In genomic region chr1:204288061-204288588, GRCh38 we compare ENCODE assay signal across 8 cellular contexts.
DNase-seq lines count a peak whose midpoint lies in the region; ATAC-seq and TF ChIP-seq lines count a peak whose summit lies in the region.

No MANE protein-coding gene starts in this region.

- peak overlapping the region; percentile 40 to 95 for H3K27ac Mint-ChIP-seq in T-cell

- no peaks in the 10 kb centered on the region for H3K36me3 Mint-ChIP-seq in T-cell

- no peaks in the 10 kb centered on the region for H3K36me3 ChIP-seq in thyroid gland

- no peaks in the 10 kb centered on the region for H3K4me1 ChIP-seq in thyroid gland

- POLR2A ChIA-PET in T-cell (lab: Charles Lee), result no interaction called here

- CTCF ChIA-PET in T-cell (lab: Charles Lee), result no interaction called here

- peak overlapping the region in 1 of 3 donors; percentile 82 for H3K4me3 Mint-ChIP-seq in T-cell

- H3K4me1 Mint-ChIP-seq in T-cell, result peaks cover 26 to 30% (median 28%) of the 10 kb centered on the region in 3 donors

- H3K4me3 ChIP-seq in thyroid gland (replicated peaks in 1 of 3), result no peak overlapping the region

- no peak for TF ChIP-seq POLR2A in thyroid gland (IDR thresholded peaks at IDR 0.05)

- H3K27me3 Mint-ChIP-seq in T-cell, result peaks cover 10 to 14% of the 10 kb centered on the region in 2 donors

- no peak for TF ChIP-seq CTCF in thyroid gland (IDR thresholded peaks at IDR 0.05)

- no peaks in the 10 kb centered on the region for H3K9me3 ChIP-seq in thyroid gland

- ATAC-seq in T-cell (replicated peaks in 1 of 4), result no peak
- no peak for ATAC-seq in HG02571 (IDR thresholded peaks at IDR 0.05; ENCODE audit: unreplicated experiment)
- ATAC-seq in HG02678 (IDR thresholded peaks at IDR 0.05; ENCODE audit: unreplicated experiment), result no peak

- intact Hi-C loops in thyroid gland (cut with DNase I), result no loop called here

- DNase-seq in SKM-1 treated with dmso at 0.1 percent for 144 hours (lab: John Stamatoyannopoulos, UW; ENCODE audit: unreplicated experiment) (peak; percentile 37), SKM-1 (lab: John Stamatoyannopoulos, UW; ENCODE audit: unreplicated experiment) (no peak), T-cell (no peak), iPS-NIHi7 (ENCODE audit: extremely low spot score) (peak; percentile 60), thyroid gland (peak; percentile 19 to 20)
- DNase-seq in activated CD4-positive, alpha-beta T cell treated with anti-CD3 and anti-CD28 coated beads for 1 hour, result no peak

- H3K27me3 ChIP-seq in thyroid gland, result no peaks in the 10 kb centered on the region

- 54 to 68% methylated on average over 7 to 8 of the region's 8 CpGs for WGBS in thyroid gland, 2 donors

- no peaks in the 10 kb centered on the region for H3K9me3 Mint-ChIP-seq in T-cell

- no peak overlapping the region for H3K27ac ChIP-seq in thyroid gland

Comparison
In these comparisons a context has a peak if more than half of its experiments do, and no peak if none do; other contexts are left out.
1. DNase-seq: peak in SKM-1 treated with dmso at 0.1 percent for 144 hours (single experiment), iPS-NIHi7 (single experiment) and thyroid gland (2 of 2); none in SKM-1 (single experiment), T-cell (0 of 34) and activated CD4-positive, alpha-beta T cell treated with anti-CD3 and anti-CD28 coated beads for 1 hour (single experiment).